8 cellular contexts compared by ENCODE assay signal in genomic region chr15:63277893-63278505, GRCh38. TPM values are rescaled to one million over a fixed set of nuclear protein-coding genes. Genes with fewer than 3 reads are reported as not detected.
A peak's percentile ranks its signal among the peaks of the same experiment; 100 is the strongest.
DNase-seq lines count a peak whose midpoint lies in the region; ATAC-seq, FAIRE-seq and TF ChIP-seq lines count a peak whose summit lies in the region.

No MANE protein-coding gene starts in this region.

- H3K9ac ChIP-seq in BLaER1 = peak overlapping the region; percentile 88
- peak overlapping the region; percentile 16 to 66 for H3K9ac ChIP-seq in liver (ENCODE audit: low read depth in 1 of 2, low read length in 2 of 2)

- TF ChIP-seq CTCF in brain (conservative IDR thresholded peaks at IDR 0.05) (no peak), liver (IDR thresholded peaks at IDR 0.05; ENCODE audit: low read depth, low read length, missing input control) (no peak), thoracic aorta (IDR thresholded peaks at IDR 0.05) (no peak)

- TF ChIP-seq RAD21 in liver (IDR thresholded peaks at IDR 0.05) = no peak

- H4K20me1 ChIP-seq in BLaER1 = no peaks in the 10 kb centered on the region

- H3K27ac ChIP-seq in BLaER1 (peak overlapping the region; percentile 89), liver (ENCODE audit: low read depth in 1 of 2, low read length in 2 of 2) (peak overlapping the region; percentile 34 to 60), thoracic aorta (peak overlapping the region; percentile 88 to 93)

- H3K27me3 ChIP-seq in BLaER1 (no peaks in the 10 kb centered on the region), liver (ENCODE audit: control insufficient read depth in 4 of 4, insufficient read depth in 4 of 4, low read length in 3 of 4) (no peaks in the 10 kb centered on the region), thoracic aorta (replicated peaks; ENCODE audit: insufficient read depth) (no peaks in the 10 kb centered on the region)

- H3K36me3 ChIP-seq in BLaER1 (peaks cover 16% of the 10 kb centered on the region), liver (ENCODE audit: control insufficient read depth in 4 of 4, insufficient read depth in 3 of 4, low read depth in 1 of 4, low read length in 3 of 4) (no peaks in the 10 kb centered on the region), thoracic aorta (no peaks in the 10 kb centered on the region)

- ATAC-seq in HG03354 (IDR thresholded peaks at IDR 0.05; ENCODE audit: poor library complexity, severe bottlenecking, unreplicated experiment) (peak; percentile 35), thoracic aorta (ENCODE audit: insufficient number of reproducible peaks, low FRiP score, low read depth) (no peak), HG02623 (IDR thresholded peaks at IDR 0.05; ENCODE audit: unreplicated experiment) (no peak)

- no peak for FAIRE-seq in urothelium cell line (lab: Jason Lieb, UNC)

- WGBS in liver = 27% methylated on average over 20 of the region's 20 CpGs

- H3K9me3 Mint-ChIP-seq in brain = peaks cover 0 to 3% (median 0%) of the 10 kb centered on the region in 5 experiments

- H3K4me3 ChIP-seq in BLaER1 (peak overlapping the region; percentile 84), liver (ENCODE audit: low read depth in 1 of 3, low read length in 3 of 3) (peak overlapping the region; percentile 62 to 83 (median 80)), thoracic aorta (peak overlapping the region; percentile 100)

- H3K4me3 Mint-ChIP-seq in brain = peak overlapping the region; percentile 82 to 89 (median 84)

- peak overlapping the region; percentile 8 to 94 (median 76) for H3K27ac Mint-ChIP-seq in brain

- DNase-seq in thoracic aorta (ENCODE audit: low spot score) (no peak), dermis blood vessel endothelial cell (no peak), urothelium cell line (ENCODE audit: low spot score) (no peak)

- no peaks in the 10 kb centered on the region for H3K9me3 ChIP-seq in BLaER1
- no peaks in the 10 kb centered on the region for H3K9me3 ChIP-seq in liver (ENCODE audit: control insufficient read depth in 4 of 4, low read length in 3 of 4)
- H3K9me3 ChIP-seq in thoracic aorta = no peaks in the 10 kb centered on the region

- H3K4me2 ChIP-seq in BLaER1 = peak overlapping the region; percentile 86

- H3K4me1 ChIP-seq in BLaER1 (peaks cover 32% of the 10 kb centered on the region), liver (ENCODE audit: control insufficient read depth in 4 of 4, insufficient read depth in 4 of 4, low read length in 3 of 4) (peaks cover 0 to 10% (median 3%) of the 10 kb centered on the region in 4 donors), thoracic aorta (ENCODE audit: control insufficient read depth in 1 of 2, low read depth in 2 of 2) (peaks cover 9 to 19% of the 10 kb centered on the region in 2 donors)

- H3K27me3 Mint-ChIP-seq in brain = peaks cover 3% of the 10 kb centered on the region

- H3K4me1 Mint-ChIP-seq in brain = peaks cover 36% of the 10 kb centered on the region

- no peaks in the 10 kb centered on the region for H3K36me3 Mint-ChIP-seq in brain

TF ChIP-seq in liver, 16 proteins besides CTCF, POLR2A, EP300 and RAD21:
- TF ChIP-seq SP1 (IDR thresholded peaks at IDR 0.05) (no peak), YY1 (IDR thresholded peaks at IDR 0.05) (no peak), JUND (IDR thresholded peaks at IDR 0.05) (no peak), NR2F2 (IDR thresholded peaks at IDR 0.05) (no peak), FOXA2 (IDR thresholded peaks at IDR 0.05) (no peak), FOXA1 (IDR thresholded peaks at IDR 0.05) (no peak), MAX (IDR thresholded peaks at IDR 0.05) (no peak), TAF1 (conservative IDR thresholded peaks at IDR 0.05) (no peak), ATF3 (IDR thresholded peaks at IDR 0.05) (no peak), EGR1 (IDR thresholded peaks at IDR 0.05; ENCODE audit: low read depth in 2 of 2) (no peak), REST (IDR thresholded peaks at IDR 0.05) (no peak), GABPA (IDR thresholded peaks at IDR 0.05 in 1 of 2, conservative IDR thresholded peaks at IDR 0.05 in 1 of 2) (no peak), HNF4G (IDR thresholded peaks at IDR 0.05) (no peak), ZBTB33 (IDR thresholded peaks at IDR 0.05) (no peak), HNF4A (conservative IDR thresholded peaks at IDR 0.05) (no peak)

RNA-seq across cellular contexts. Expression of gene APH1B, which starts 0.6 kb away (rescaled TPM):
- polyA plus RNA-seq in brain (ENCODE audit: insufficient read depth, low read depth, low replicate concordance) (12.2 TPM), liver (1 to 10 TPM; 2.0 to 6.7 TPM)
- total RNA-seq in liver (10 to 100 TPM in 1 of 2 donors, 1 to 10 TPM in 1; 2.5 to 10.6 TPM), thoracic aorta (10 to 100 TPM; 16.2 to 22.2 TPM), dermis blood vessel endothelial cell (24.2 and 28.2 TPM in 2 replicates)
